16 cellular contexts compared by ENCODE assay signal in genomic region chr2:74385396-74385795, GRCh38. TPM values are rescaled to one million over a fixed set of nuclear protein-coding genes. Genes with fewer than 3 reads are reported as not detected.
DNase-seq lines count a peak whose midpoint lies in the region; ATAC-seq, FAIRE-seq and TF ChIP-seq lines count a peak whose summit lies in the region.
"Had no signal": no experiment of that assay in that cellular context is flagged by ENCODE, and none has a peak within 500 bp of the region (broad histone marks: within the 10 kb centered on the region; RNA-seq: fewer than 3 reads in every experiment).

No MANE protein-coding gene starts in this region.

- no peak for FAIRE-seq in K562 (lab: Jason Lieb, UNC)
- FAIRE-seq: GM19239, kidney had no signal

- peaks cover 41% of the 10 kb centered on the region for H4K20me1 ChIP-seq in IMR-90 (ENCODE audit: insufficient read depth, low read length)
- H4K20me1 ChIP-seq in K562 (replicated peaks; ENCODE audit: control insufficient read depth, insufficient read depth, low read length): 0 out of 2 replicates have a peak, but pooled peaks cover 3% of the 10 kb centered on the region

- peaks cover 20% of the 10 kb centered on the region; the same call in 2 of the 3 replicates for H3K79me2 ChIP-seq in K562 (ENCODE audit: control insufficient read depth, insufficient read depth, low read length)

- no peak for ATAC-seq in IMR-90 (ENCODE audit: low read depth)
- peak; percentile 31; the same call in 2 of the 3 replicates for ATAC-seq in K562
- ATAC-seq in sciatic nerve: peak; percentile 81
- ATAC-seq in GM18498 (IDR thresholded peaks at IDR 0.05; ENCODE audit: unreplicated experiment): no peak

- TF ChIP-seq POLR2A in IMR-90 (IDR thresholded peaks at IDR 0.05; ENCODE audit: low read depth, low read length) (no peak), K562 (conservative IDR thresholded peaks at IDR 0.05) (no peak), Peyer's patch (IDR thresholded peaks at IDR 0.05) (no peak)

- CTCF ChIA-PET in IMR-90 (lab: Yijun Ruan, JAX) (no interaction called here), K562 (lab: Yijun Ruan, JAX; ENCODE audit: low intra/inter-chr PET ratio) (interaction anchor here (0.5 kb wide), 1 partner anchor 68 kb away, joined by 3 read pairs; no protein-coding TSS in a partner anchor)

- H3K27me3 ChIP-seq in IMR-90 (ENCODE audit: control insufficient read depth, insufficient read depth, low read length) (no peaks in the 10 kb centered on the region), K562 (ENCODE audit: control insufficient read depth in 2 of 2, insufficient read depth in 2 of 2, low read length in 2 of 2) (no peaks in the 10 kb centered on the region), layer of hippocampus (ENCODE audit: control insufficient read depth, insufficient read depth, low read length) (no peaks in the 10 kb centered on the region), Peyer's patch (no peaks in the 10 kb centered on the region)
- H3K27me3 ChIP-seq: BE2C, colonic mucosa, heart left ventricle had no signal

- no peak overlapping the region for H3K23ac ChIP-seq in IMR-90 (ENCODE audit: low read depth, low read length)

- H3K79me1 ChIP-seq in IMR-90 (ENCODE audit: low read depth in 1 of 2, low read length in 2 of 2): peaks cover 25 to 95% of the 10 kb centered on the region in 2 experiments

- H3K9ac ChIP-seq in IMR-90 (ENCODE audit: low read depth, low read length) (no peak overlapping the region), K562 (ENCODE audit: insufficient read depth in 1 of 2, low read depth in 2 of 2, low read length in 2 of 2) (no peak overlapping the region)

- H4K8ac ChIP-seq in IMR-90 (ENCODE audit: low read depth in 2 of 2, low read length in 2 of 2): no peak overlapping the region

- H3K9me1 ChIP-seq in IMR-90 (ENCODE audit: insufficient read depth, low read length): peaks cover 37% of the 10 kb centered on the region
- H3K9me1 ChIP-seq in K562 (ENCODE audit: control insufficient read depth, insufficient read depth, low read length): no peaks in the 10 kb centered on the region

- DNase-seq in IMR-90: no peak
- DNase-seq in K562 (ENCODE audit: extremely low read depth in 1 of 4, low spot score in 3 of 4): no peak
- DNase-seq in sciatic nerve (ENCODE audit: low spot score): no peak
- DNase-seq in NCI-H345 (lab: John Stamatoyannopoulos, UW): no peak
- DNase-seq in activated T-cell treated with anti-CD3 and anti-CD28 coated beads for 4 hours: no peak
- DNase-seq in Peyer's patch: no peak
- DNase-seq: activated CD4-positive, alpha-beta memory T cell treated with anti-CD3 and anti-CD28 coated beads, Interleukin-2, amount 10 ng/mL, durations not matched to agents 7 days and 5 days; BE2C; colonic mucosa; heart left ventricle; KBM-7; kidney; NCI-H1092 had no signal

- H3K18ac ChIP-seq in IMR-90 (ENCODE audit: low read depth, low read length): no peak overlapping the region

- no peak overlapping the region for H3K14ac ChIP-seq in IMR-90 (replicated peaks; ENCODE audit: low read depth, low read length)

- 62% methylated on average over 2 of the region's 8 CpGs; no CpG with 5 or more reads in 1 of the 2 experiments for WGBS in IMR-90 (ENCODE audit: extremely low coverage in 2 of 2, insufficient read length in 1 of 2), 2 experiments
- WGBS in K562 (ENCODE audit: insufficient coverage, low coverage, missing lambda C conversion rate): 81% methylated on average over 8 of the region's 8 CpGs

- no peak for TF ChIP-seq RAD21 in IMR-90 (IDR thresholded peaks at IDR 0.05; ENCODE audit: low read length)
- no peak for TF ChIP-seq RAD21 in K562 (CRISPR knock-in tag; conservative IDR thresholded peaks at IDR 0.05 in 1 of 2, IDR thresholded peaks at IDR 0.05 in 1 of 2)

- no peak for TF ChIP-seq EP300 in K562 (IDR thresholded peaks at IDR 0.05; ENCODE audit: low read length)

- H2BK5ac ChIP-seq in IMR-90 (ENCODE audit: low read depth, low read length, poor library complexity, severe bottlenecking): no peak overlapping the region

- H2BK20ac ChIP-seq in IMR-90 (ENCODE audit: low read depth, low read length): no peak overlapping the region

- H3K36me3 ChIP-seq in IMR-90 (ENCODE audit: control insufficient read depth, insufficient read depth, low read length) (peaks cover 6% of the 10 kb centered on the region), K562 (ENCODE audit: control insufficient read depth, insufficient read depth, low read length) (peaks cover 12% of the 10 kb centered on the region; the same call in 2 of the 3 replicates), Peyer's patch (no peaks in the 10 kb centered on the region)
- H3K36me3 ChIP-seq: BE2C, colonic mucosa had no signal

- no peak overlapping the region for H3K56ac ChIP-seq in IMR-90 (ENCODE audit: extremely low read depth, insufficient read depth, low read length)

- TF ChIP-seq CTCF in IMR-90 (conservative IDR thresholded peaks at IDR 0.05; ENCODE audit: low read depth, low read length): no peak
- TF ChIP-seq CTCF in K562 (IDR thresholded peaks at IDR 0.05 in 2 of 3, conservative IDR thresholded peaks at IDR 0.05 in 1 of 3; ENCODE audit: insufficient read depth in 2 of 3, low read depth in 1 of 3, low read length in 3 of 3): no peak
- no peak for TF ChIP-seq CTCF in Peyer's patch (IDR thresholded peaks at IDR 0.05)

- peak overlapping the region; percentile 3 for H2AK9ac ChIP-seq in IMR-90 (replicated peaks; ENCODE audit: low read depth, low read length, poor library complexity)

- no peak overlapping the region for H3K27ac ChIP-seq in IMR-90 (ENCODE audit: insufficient read depth, low read length)
- no peak overlapping the region for H3K27ac ChIP-seq in K562 (ENCODE audit: extremely low read depth, low read depth, low read length)
- H3K27ac ChIP-seq in layer of hippocampus (ENCODE audit: low read depth, low read length): peak overlapping the region; percentile 58
- H3K27ac ChIP-seq in Peyer's patch: no peak overlapping the region
- H3K27ac ChIP-seq: colonic mucosa had no signal

- no peak overlapping the region for H2BK120ac ChIP-seq in IMR-90 (ENCODE audit: low read depth, low read length)

- H3K4ac ChIP-seq in IMR-90 (ENCODE audit: low read depth, low read length): peak overlapping the region; percentile 14; the same call in 1 of the 2 replicates

- no peak overlapping the region for H2BK15ac ChIP-seq in IMR-90 (ENCODE audit: low read depth, low read length)

- in situ Hi-C loops in IMR-90 (cut with MboI; ENCODE audit: low sequenced_read_pairs) (no loop called here), K562 (cut with MboI) (no loop called here)

- H3K9me3 ChIP-seq in IMR-90 (ENCODE audit: control insufficient read depth, insufficient read depth, low read length) (no peaks in the 10 kb centered on the region), K562 (replicated peaks; ENCODE audit: control insufficient read depth, insufficient read depth, low read depth, low read length) (no peaks in the 10 kb centered on the region), Peyer's patch (no peaks in the 10 kb centered on the region)
- H3K9me3 ChIP-seq: BE2C, colonic mucosa, heart left ventricle had no signal

- H3K4me1 ChIP-seq in IMR-90 (ENCODE audit: control insufficient read depth, insufficient read depth, low read length) (peaks cover 20% of the 10 kb centered on the region), K562 (replicated peaks in 1 of 2; ENCODE audit: control insufficient read depth in 2 of 2, insufficient read depth in 2 of 2, low read length in 2 of 2) (peaks cover under 1 to 20% of the 10 kb centered on the region in 2 experiments; a peak in 2 of 5 replicates), Peyer's patch (peaks cover 0 to 24% (median 3%) of the 10 kb centered on the region in 4 donors)
- H3K4me1 ChIP-seq: BE2C had no signal

- no peak overlapping the region for H2AK5ac ChIP-seq in IMR-90 (ENCODE audit: low read depth, low read length)

- intact Hi-C loops in IMR-90 (cut with micrococcal nuclease) (no loop called here), K562 (cut with micrococcal nuclease) (no loop called here), sciatic nerve (cut with DNase I) (no loop called here)

- H3K4me2 ChIP-seq in IMR-90 (ENCODE audit: low read depth, low read length) (no peak overlapping the region), K562 (ENCODE audit: insufficient read depth, low read length) (no peak overlapping the region)

- no peak overlapping the region for H3K4me3 ChIP-seq in IMR-90 (ENCODE audit: insufficient read depth, low read depth, low read length)
- no peak overlapping the region for H3K4me3 ChIP-seq in K562
- no peak overlapping the region for H3K4me3 ChIP-seq in Peyer's patch
- H3K4me3 ChIP-seq: colonic mucosa, heart left ventricle had no signal

- POLR2A ChIA-PET in IMR-90 (lab: Charles Lee; ENCODE audit: unreplicated experiment) (no interaction called here), K562 (lab: Yijun Ruan, JAX) (interaction anchor here (0.7 to 0.9 kb wide), 2 partner anchors 10 to 15 kb away, joined by 3 to 4 read pairs; no protein-coding TSS in a partner anchor)

- dilution Hi-C loops in IMR-90 (cut with HindIII; ENCODE audit: low sequenced_read_pairs, unreplicated experiment): no loop called here

- BruUV-seq in IMR-90 (replicated peaks; lab: Mats Ljungman, UMichigan) (no TSS peak), K562 (replicated peaks; lab: Mats Ljungman, UMichigan) (no TSS peak)

- H2AFZ ChIP-seq in IMR-90 (replicated peaks; ENCODE audit: low read length, poor library complexity) (no peak overlapping the region), K562 (ENCODE audit: low read depth, low read length) (no peak overlapping the region)

- no peak overlapping the region for H4K5ac ChIP-seq in IMR-90 (ENCODE audit: low read depth, low read length)

- H4K91ac ChIP-seq in IMR-90 (ENCODE audit: insufficient read depth, low read depth, low read length): no peak overlapping the region

RNA-seq across cellular contexts. Expression of gene DCTN1, which starts 5.3 kb away (rescaled TPM):
- 204 and 229 TPM in 2 replicates for total RNA-seq in IMR-90 (2012; rRNA removed)
- polyA plus RNA-seq in IMR-90 (2012; rRNA removed): 136 and 149 TPM in 2 replicates
- 84.0 and 132 TPM in 2 replicates for polyA plus RNA-seq in IMR-90 (2012; cell fraction: cytosol; rRNA removed)
- 133 and 209 TPM in 2 replicates for polyA plus RNA-seq in IMR-90 (2012; cell fraction: nucleus; rRNA removed; ENCODE audit: low replicate concordance)
- total RNA-seq in K562 (2011; cell fraction: chromatin; rRNA removed; ENCODE audit: low replicate concordance): 88.3 and 100 TPM in 2 replicates
- 42.1 and 52.2 TPM in 2 replicates for total RNA-seq in K562 (2011; cell fraction: nucleolus; rRNA removed)
- total RNA-seq in K562 (2011; cell fraction: nucleoplasm; rRNA removed): 63.2 and 85.9 TPM in 2 replicates
- 49.7 and 54.8 TPM in 2 replicates for total RNA-seq in K562 (2014; rRNA removed)
- 23.4 and 27.5 TPM in 2 replicates for total RNA-seq in K562 (2014; rRNA removed; fragmentation: Illumina TruSeq; extraction: Trizol)
- total RNA-seq in K562 (2015; rRNA removed; fragmentation: Illumina TruSeq; extraction: Trizol): 52.5 and 53.3 TPM in 2 replicates
- 61.0 and 71.7 TPM in 2 replicates for total RNA-seq in K562 (2021)
- polyA plus RNA-seq in K562 (2011; rRNA removed): 30.0 and 39.8 TPM in 2 replicates
- polyA plus RNA-seq in K562 (2011; cell fraction: cytosol; rRNA removed): 33.7 and 78.9 TPM in 2 replicates
- 57.2 and 111 TPM in 2 replicates for polyA plus RNA-seq in K562 (2011; cell fraction: nucleus; rRNA removed)
- 62.1 and 62.5 TPM in 2 replicates for polyA plus RNA-seq in K562 (2012)
- polyA plus RNA-seq in K562 (2014; fragmentation: Illumina TruSeq; extraction: Trizol): 51.8 and 58.0 TPM in 2 replicates
- polyA plus RNA-seq in K562 (2014; fragmentation: Nextera tagmentation; extraction: Ambion mirVana): 10 to 100 TPM; 23.9 to 28.6 TPM
- 37.2 and 45.0 TPM in 2 replicates for polyA plus RNA-seq in K562 (2014; rRNA removed)
- 33.3 and 75.5 TPM in 2 replicates for polyA minus RNA-seq in K562 (2011; rRNA and poly(A)+ RNA removed)
- 41.6 and 65.3 TPM in 2 replicates for polyA minus RNA-seq in K562 (2011; cell fraction: cytosol; rRNA and poly(A)+ RNA removed)
- 26.1 and 26.7 TPM in 2 replicates for polyA minus RNA-seq in K562 (2011; cell fraction: nucleus; rRNA and poly(A)+ RNA removed)
- total RNA-seq in sciatic nerve: 146 TPM
- 100 to 1,000 TPM in 3 of 4 donors, 10 to 100 TPM in 1; 85.3 to 191 (median 121) TPM for total RNA-seq in Peyer's patch

RNA-seq across cellular contexts. Expression of gene C2orf81, which starts 36.0 kb away (rescaled TPM):
- total RNA-seq in IMR-90 (2012; rRNA removed) (under 0.01 and 0.18 TPM in 2 replicates), K562 (2014; rRNA removed) (0.04 TPM in 1 of 2 replicates, not detected in the other), K562 (2014; rRNA removed; fragmentation: Illumina TruSeq; extraction: Trizol) (not detected in 2 replicates), K562 (2015; rRNA removed; fragmentation: Illumina TruSeq; extraction: Trizol) (not detected in 2 replicates), K562 (2021) (0.22 TPM in 1 of 2 replicates, not detected in the other), sciatic nerve (4.4 TPM), Peyer's patch (1 to 10 TPM in 3 of 4 donors, under 1 TPM in 1; 0.94 to 3.3 (median 1.7) TPM)
- polyA plus RNA-seq in IMR-90 (2012; rRNA removed) (0.26 and 0.74 TPM in 2 replicates), K562 (2011; rRNA removed) (0.07 TPM in 1 of 2 replicates, not detected in the other), K562 (2014; fragmentation: Illumina TruSeq; extraction: Trizol) (0.06 TPM in 1 of 2 replicates, not detected in the other), K562 (2014; fragmentation: Nextera tagmentation; extraction: Ambion mirVana) (not detected), K562 (2014; rRNA removed) (not detected in 2 replicates)
- polyA plus RNA-seq in IMR-90 (2012; cell fraction: cytosol; rRNA removed): 0.55 and 0.91 TPM in 2 replicates
- polyA plus RNA-seq in IMR-90 (2012; cell fraction: nucleus; rRNA removed; ENCODE audit: low replicate concordance): 0.39 and 0.88 TPM in 2 replicates
- total RNA-seq in K562 (2011; cell fraction: chromatin; rRNA removed; ENCODE audit: low replicate concordance): 0.32 TPM in 1 of 2 replicates, not detected in the other
- total RNA-seq in K562 (2011; cell fraction: nucleolus; rRNA removed): 0.33 TPM in 1 of 2 replicates, not detected in the other
- total RNA-seq in K562 (2011; cell fraction: nucleoplasm; rRNA removed): not detected in 2 replicates
- polyA plus RNA-seq in K562 (2011; cell fraction: cytosol; rRNA removed): 0.03 and 0.24 TPM in 2 replicates
- 0.15 and 0.26 TPM in 2 replicates for polyA plus RNA-seq in K562 (2011; cell fraction: nucleus; rRNA removed)
- polyA plus RNA-seq in K562 (2012): 0.14 and 0.47 TPM in 2 replicates
- polyA minus RNA-seq in K562 (2011; rRNA and poly(A)+ RNA removed): not detected in 2 replicates
- not detected in 2 replicates for polyA minus RNA-seq in K562 (2011; cell fraction: cytosol; rRNA and poly(A)+ RNA removed)
- polyA minus RNA-seq in K562 (2011; cell fraction: nucleus; rRNA and poly(A)+ RNA removed): 0.27 TPM in 1 of 2 replicates, not detected in the other

RNA-seq across cellular contexts. Expression of gene WDR54, which starts 36.1 kb away (rescaled TPM):
- total RNA-seq in IMR-90 (2012; rRNA removed) (43.6 and 57.2 TPM in 2 replicates), K562 (2014; rRNA removed) (6.2 and 8.7 TPM in 2 replicates), K562 (2014; rRNA removed; fragmentation: Illumina TruSeq; extraction: Trizol) (4.1 and 5.4 TPM in 2 replicates), K562 (2015; rRNA removed; fragmentation: Illumina TruSeq; extraction: Trizol) (4.9 and 5.2 TPM in 2 replicates), K562 (2021) (8.3 and 9.4 TPM in 2 replicates), sciatic nerve (14.0 TPM), Peyer's patch (1 to 10 TPM in 3 of 4 donors, not detected in 1; 1.2 to 2.5 (median 2.3) TPM)
- polyA plus RNA-seq in IMR-90 (2012; rRNA removed) (47.2 and 47.9 TPM in 2 replicates), K562 (2011; rRNA removed) (15.2 and 16.6 TPM in 2 replicates), K562 (2014; fragmentation: Illumina TruSeq; extraction: Trizol) (6.3 and 6.4 TPM in 2 replicates), K562 (2014; fragmentation: Nextera tagmentation; extraction: Ambion mirVana) (1 to 10 TPM; 9.3 to 9.6 TPM), K562 (2014; rRNA removed) (7.4 and 11.0 TPM in 2 replicates)
- 39.3 and 56.6 TPM in 2 replicates for polyA plus RNA-seq in IMR-90 (2012; cell fraction: cytosol; rRNA removed)
- 28.5 and 62.3 TPM in 2 replicates for polyA plus RNA-seq in IMR-90 (2012; cell fraction: nucleus; rRNA removed; ENCODE audit: low replicate concordance)
- 7.3 and 16.7 TPM in 2 replicates for total RNA-seq in K562 (2011; cell fraction: chromatin; rRNA removed; ENCODE audit: low replicate concordance)
- 13.2 and 18.3 TPM in 2 replicates for total RNA-seq in K562 (2011; cell fraction: nucleolus; rRNA removed)
- total RNA-seq in K562 (2011; cell fraction: nucleoplasm; rRNA removed): 12.5 and 14.7 TPM in 2 replicates
- polyA plus RNA-seq in K562 (2011; cell fraction: cytosol; rRNA removed): 25.8 and 38.2 TPM in 2 replicates
- 21.3 and 28.0 TPM in 2 replicates for polyA plus RNA-seq in K562 (2011; cell fraction: nucleus; rRNA removed)
- 19.0 and 19.9 TPM in 2 replicates for polyA plus RNA-seq in K562 (2012)
- polyA minus RNA-seq in K562 (2011; rRNA and poly(A)+ RNA removed): 9.9 and 12.0 TPM in 2 replicates
- polyA minus RNA-seq in K562 (2011; cell fraction: cytosol; rRNA and poly(A)+ RNA removed): 10.9 and 13.3 TPM in 2 replicates
- polyA minus RNA-seq in K562 (2011; cell fraction: nucleus; rRNA and poly(A)+ RNA removed): 6.1 and 8.8 TPM in 2 replicates

RNA-seq across cellular contexts. Expression of gene SLC4A5, which starts 42.2 kb away (rescaled TPM):
- total RNA-seq in IMR-90 (2012; rRNA removed) (0.18 TPM in 1 of 2 replicates, not detected in the other), K562 (2014; rRNA removed) (0.05 TPM in 1 of 2 replicates, not detected in the other), K562 (2014; rRNA removed; fragmentation: Illumina TruSeq; extraction: Trizol) (0.03 TPM in 1 of 2 replicates, not detected in the other), K562 (2015; rRNA removed; fragmentation: Illumina TruSeq; extraction: Trizol) (0.34 and 0.69 TPM in 2 replicates), K562 (2021) (0.42 TPM in 1 of 2 replicates, not detected in the other), sciatic nerve (12.6 TPM), Peyer's patch (10 to 100 TPM in 1 of 4 donors, 1 to 10 TPM in 3; 1.8 to 14.9 (median 4.9) TPM)
- polyA plus RNA-seq in IMR-90 (2012; rRNA removed) (0.20 and 0.22 TPM in 2 replicates), K562 (2011; rRNA removed) (0.03 and 0.05 TPM in 2 replicates), K562 (2014; fragmentation: Illumina TruSeq; extraction: Trizol) (0.03 and 0.16 TPM in 2 replicates), K562 (2014; fragmentation: Nextera tagmentation; extraction: Ambion mirVana) (under 1 TPM; 0.10 to 0.13 TPM), K562 (2014; rRNA removed) (0.13 and 0.77 TPM in 2 replicates)
- polyA plus RNA-seq in IMR-90 (2012; cell fraction: cytosol; rRNA removed): 0.03 TPM in 1 of 2 replicates, not detected in the other
- 0.50 TPM in 2 replicates for polyA plus RNA-seq in IMR-90 (2012; cell fraction: nucleus; rRNA removed; ENCODE audit: low replicate concordance)
- 0.12 TPM in 1 of 2 replicates, not detected in the other for total RNA-seq in K562 (2011; cell fraction: chromatin; rRNA removed; ENCODE audit: low replicate concordance)
- total RNA-seq in K562 (2011; cell fraction: nucleolus; rRNA removed): not detected in 2 replicates
- not detected in 2 replicates for total RNA-seq in K562 (2011; cell fraction: nucleoplasm; rRNA removed)
- polyA plus RNA-seq in K562 (2011; cell fraction: cytosol; rRNA removed): 0.12 TPM in 1 of 2 replicates, not detected in the other
- 0.10 and 0.57 TPM in 2 replicates for polyA plus RNA-seq in K562 (2011; cell fraction: nucleus; rRNA removed)
- 0.21 and 0.96 TPM in 2 replicates for polyA plus RNA-seq in K562 (2012)
- polyA minus RNA-seq in K562 (2011; rRNA and poly(A)+ RNA removed): not detected in 2 replicates
- not detected in 2 replicates for polyA minus RNA-seq in K562 (2011; cell fraction: cytosol; rRNA and poly(A)+ RNA removed)
- not detected in 2 replicates for polyA minus RNA-seq in K562 (2011; cell fraction: nucleus; rRNA and poly(A)+ RNA removed)

RNA-seq across cellular contexts. Expression of gene RTKN, which starts 56.3 kb away (rescaled TPM):
- total RNA-seq in IMR-90 (2012; rRNA removed) (9.4 and 11.1 TPM in 2 replicates), K562 (2014; rRNA removed) (6.1 and 6.7 TPM in 2 replicates), K562 (2014; rRNA removed; fragmentation: Illumina TruSeq; extraction: Trizol) (1.9 and 2.6 TPM in 2 replicates), K562 (2015; rRNA removed; fragmentation: Illumina TruSeq; extraction: Trizol) (2.1 and 3.6 TPM in 2 replicates), K562 (2021) (6.8 and 6.9 TPM in 2 replicates), sciatic nerve (76.0 TPM), Peyer's patch (10 to 100 TPM; 46.2 to 99.9 (median 75.7) TPM)
- polyA plus RNA-seq in IMR-90 (2012; rRNA removed) (19.7 and 22.3 TPM in 2 replicates), K562 (2011; rRNA removed) (2.7 and 3.6 TPM in 2 replicates), K562 (2014; fragmentation: Illumina TruSeq; extraction: Trizol) (3.7 and 5.0 TPM in 2 replicates), K562 (2014; fragmentation: Nextera tagmentation; extraction: Ambion mirVana) (under 1 TPM; 0.14 to 0.22 TPM), K562 (2014; rRNA removed) (3.7 and 4.9 TPM in 2 replicates)
- polyA plus RNA-seq in IMR-90 (2012; cell fraction: cytosol; rRNA removed): 12.9 and 13.5 TPM in 2 replicates
- polyA plus RNA-seq in IMR-90 (2012; cell fraction: nucleus; rRNA removed; ENCODE audit: low replicate concordance): 92.0 and 105 TPM in 2 replicates
- total RNA-seq in K562 (2011; cell fraction: chromatin; rRNA removed; ENCODE audit: low replicate concordance): 18.5 and 26.2 TPM in 2 replicates
- total RNA-seq in K562 (2011; cell fraction: nucleolus; rRNA removed): 17.4 and 18.7 TPM in 2 replicates
- total RNA-seq in K562 (2011; cell fraction: nucleoplasm; rRNA removed): 15.6 and 20.5 TPM in 2 replicates
- 2.7 and 4.9 TPM in 2 replicates for polyA plus RNA-seq in K562 (2011; cell fraction: cytosol; rRNA removed)
- 21.0 and 31.3 TPM in 2 replicates for polyA plus RNA-seq in K562 (2011; cell fraction: nucleus; rRNA removed)
- 4.8 and 6.7 TPM in 2 replicates for polyA plus RNA-seq in K562 (2012)
- polyA minus RNA-seq in K562 (2011; rRNA and poly(A)+ RNA removed): 2.1 and 2.5 TPM in 2 replicates
- 2.4 and 2.9 TPM in 2 replicates for polyA minus RNA-seq in K562 (2011; cell fraction: cytosol; rRNA and poly(A)+ RNA removed)
- 8.8 and 11.4 TPM in 2 replicates for polyA minus RNA-seq in K562 (2011; cell fraction: nucleus; rRNA and poly(A)+ RNA removed)

Comparison
In these comparisons a context has a peak if more than half of its experiments do, and no peak if none do; other contexts are left out.
1. ATAC-seq: peak in K562 (single experiment) and sciatic nerve (single experiment); none in IMR-90 (single experiment) and GM18498 (single experiment).